ENCODE assay signal across 12 cellular contexts in the genomic region with DNA sequence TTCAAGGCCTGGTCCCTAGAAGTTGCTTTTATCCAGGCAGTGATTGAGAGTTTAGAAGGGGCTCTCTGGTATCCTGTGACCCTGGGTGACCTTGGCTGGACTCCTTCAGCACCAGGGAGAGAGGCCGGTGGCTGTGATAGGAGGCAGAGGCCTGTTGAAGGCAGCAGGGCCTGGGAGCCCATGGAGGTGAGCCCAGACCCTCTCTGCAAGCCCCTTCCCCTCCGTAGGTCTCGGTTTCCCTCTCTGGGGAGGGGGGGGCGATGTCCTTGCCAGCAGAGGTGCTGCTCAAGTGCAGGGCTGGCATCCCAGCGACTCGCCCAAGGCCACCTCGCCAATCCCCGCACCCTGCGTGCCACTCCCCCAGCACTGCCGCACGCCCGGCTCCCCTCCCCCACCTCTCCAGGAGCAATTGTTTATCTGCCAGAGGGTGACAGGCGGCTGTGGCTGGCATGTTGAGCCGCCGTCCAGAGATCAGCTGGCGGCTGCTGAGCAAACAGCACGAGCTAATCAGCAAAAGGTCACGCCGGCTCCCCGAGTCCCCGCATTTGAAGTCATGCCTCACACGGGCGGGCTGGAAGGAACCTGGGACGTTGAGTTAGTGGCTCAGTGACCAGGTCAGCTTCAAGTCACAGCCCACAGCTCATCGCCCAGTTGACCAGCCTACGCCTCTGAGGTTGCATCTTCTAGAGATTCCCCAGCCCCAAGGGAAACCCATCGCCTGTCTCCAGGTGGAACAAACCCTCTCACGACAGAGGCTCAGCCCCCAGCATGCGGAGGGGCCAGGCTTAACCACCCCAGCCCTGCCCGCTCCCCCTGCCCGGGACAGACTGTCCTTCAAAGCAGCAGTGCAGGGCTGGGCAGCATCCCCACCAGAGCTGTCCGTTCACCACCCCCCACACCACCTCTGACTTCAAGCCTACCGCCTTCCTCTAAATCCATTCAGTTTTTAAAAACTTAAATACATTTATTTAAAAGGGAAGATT. TPM values are rescaled to one million over a fixed set of nuclear protein-coding genes. Genes with fewer than 3 reads are reported as not detected.
A peak's percentile ranks its signal among the peaks of the same experiment; 100 is the strongest.
DNase-seq lines count a peak whose midpoint lies in the region; ATAC-seq, FAIRE-seq and TF ChIP-seq lines count a peak whose summit lies in the region.
"Had no signal": no experiment of that assay in that cellular context is flagged by ENCODE, and none has a peak within 500 bp of the region (broad histone marks: within the 10 kb centered on the region; RNA-seq: fewer than 3 reads in every experiment).

No MANE protein-coding gene starts in this region.

- POLR2A ChIA-PET in A549 (lab: Yijun Ruan, JAX) = no interaction called here

- no peak for TF ChIP-seq EP300 in A549 (IDR thresholded peaks at IDR 0.05)
- TF ChIP-seq EP300 in Ishikawa (IDR thresholded peaks at IDR 0.05; ENCODE audit: borderline replicate concordance) = no peak

- TF ChIP-seq RAD21 in A549 (conservative IDR thresholded peaks at IDR 0.05 in 1 of 2, IDR thresholded peaks at IDR 0.05 in 1 of 2) = no peak
- TF ChIP-seq RAD21 in Ishikawa (IDR thresholded peaks at IDR 0.05; ENCODE audit: low read depth) = no peak

- no peak for FAIRE-seq in A549 (lab: Jason Lieb, UNC)

- H3K4me3 ChIP-seq in A549 (no peak overlapping the region), aorta (ENCODE audit: low read length in 2 of 2) (no peak overlapping the region)

- H3K27me3 ChIP-seq in aorta (ENCODE audit: control insufficient read depth in 1 of 2, insufficient read depth in 2 of 2, low read length in 1 of 2) = no peaks in the 10 kb centered on the region

- DNase-seq in A549 (ENCODE audit: low read depth in 1 of 2, low spot score in 1 of 2) (no peak), SHP77 treated with DMSO at 0.1 percent for 48 hours (lab: John Stamatoyannopoulos, UW) (peak; percentile 95), islet precursor cell (peak; percentile 74), SIG-M5 (lab: John Stamatoyannopoulos, UW) (no peak), aorta (no peak), T-helper 1 cell (no peak)
- DNase-seq: activated B cell treated with CpG ODN at 0.5 μM for 24 hours, cerebellar nuclear complex had no signal

- no peak for ATAC-seq in A549
- ATAC-seq in aorta (ENCODE audit: low FRiP score) = no peak
- ATAC-seq in GM18867 (IDR thresholded peaks at IDR 0.05; ENCODE audit: unreplicated experiment) = no peak
- ATAC-seq: activated T-helper 17 cell treated with anti-CD3 and anti-CD28 coated beads, Interleukin-2, amount 50 U/mL, for 72 hours; stimulated activated memory B cell treated with anti-CD40 and anti-IgM and Interleukin-4, amounts not matched to agents 10 μg/mL and 1 μg/mL and 100 μg/mL, for 72 hours had no signal

- H3K4me1 ChIP-seq in A549 = 0 out of 3 replicates have a peak, but pooled peaks cover 6% of the 10 kb centered on the region
- H3K4me1 ChIP-seq in aorta (ENCODE audit: control insufficient read depth in 1 of 2, insufficient read depth in 2 of 2, low read length in 2 of 2) = no peaks in the 10 kb centered on the region

- intact Hi-C loops in aorta (cut with DNase I) = no loop called here

- WGBS in A549 (ENCODE audit: missing lambda C conversion rate) = 58% methylated on average over 23 of the region's 33 CpGs
- 51 to 54% methylated on average over 33 of the region's 33 CpGs for WGBS in aorta, 2 donors

- no peaks in the 10 kb centered on the region for H3K36me3 ChIP-seq in aorta (ENCODE audit: control insufficient read depth in 1 of 2, insufficient read depth in 2 of 2, low read length in 1 of 2)

- H3K4me2 ChIP-seq in A549 = no peak overlapping the region

- CTCF ChIA-PET in A549 (lab: Yijun Ruan, JAX) = interaction anchor here (1.5 kb wide), 1 partner anchor 23 kb away, joined by 3 read pairs; no protein-coding TSS in a partner anchor

- H3K27ac ChIP-seq in A549 (no peak overlapping the region), aorta (ENCODE audit: low read depth in 1 of 2, low read length in 2 of 2) (no peak overlapping the region)

- no peak for TF ChIP-seq POLR2A in A549 (IDR thresholded peaks at IDR 0.05; ENCODE audit: low read length)

- H3K9me3 ChIP-seq in A549 = peaks cover 16% of the 10 kb centered on the region
- H3K9me3 ChIP-seq in aorta (ENCODE audit: control insufficient read depth, low read length) = peaks cover 2% of the 10 kb centered on the region

- no peak for TF ChIP-seq CTCF in A549 (IDR thresholded peaks at IDR 0.05)

TF ChIP-seq in A549, 52 proteins besides CTCF, POLR2A, EP300 and RAD21 (continues in another document):
- TF ChIP-seq, protein P1, sequence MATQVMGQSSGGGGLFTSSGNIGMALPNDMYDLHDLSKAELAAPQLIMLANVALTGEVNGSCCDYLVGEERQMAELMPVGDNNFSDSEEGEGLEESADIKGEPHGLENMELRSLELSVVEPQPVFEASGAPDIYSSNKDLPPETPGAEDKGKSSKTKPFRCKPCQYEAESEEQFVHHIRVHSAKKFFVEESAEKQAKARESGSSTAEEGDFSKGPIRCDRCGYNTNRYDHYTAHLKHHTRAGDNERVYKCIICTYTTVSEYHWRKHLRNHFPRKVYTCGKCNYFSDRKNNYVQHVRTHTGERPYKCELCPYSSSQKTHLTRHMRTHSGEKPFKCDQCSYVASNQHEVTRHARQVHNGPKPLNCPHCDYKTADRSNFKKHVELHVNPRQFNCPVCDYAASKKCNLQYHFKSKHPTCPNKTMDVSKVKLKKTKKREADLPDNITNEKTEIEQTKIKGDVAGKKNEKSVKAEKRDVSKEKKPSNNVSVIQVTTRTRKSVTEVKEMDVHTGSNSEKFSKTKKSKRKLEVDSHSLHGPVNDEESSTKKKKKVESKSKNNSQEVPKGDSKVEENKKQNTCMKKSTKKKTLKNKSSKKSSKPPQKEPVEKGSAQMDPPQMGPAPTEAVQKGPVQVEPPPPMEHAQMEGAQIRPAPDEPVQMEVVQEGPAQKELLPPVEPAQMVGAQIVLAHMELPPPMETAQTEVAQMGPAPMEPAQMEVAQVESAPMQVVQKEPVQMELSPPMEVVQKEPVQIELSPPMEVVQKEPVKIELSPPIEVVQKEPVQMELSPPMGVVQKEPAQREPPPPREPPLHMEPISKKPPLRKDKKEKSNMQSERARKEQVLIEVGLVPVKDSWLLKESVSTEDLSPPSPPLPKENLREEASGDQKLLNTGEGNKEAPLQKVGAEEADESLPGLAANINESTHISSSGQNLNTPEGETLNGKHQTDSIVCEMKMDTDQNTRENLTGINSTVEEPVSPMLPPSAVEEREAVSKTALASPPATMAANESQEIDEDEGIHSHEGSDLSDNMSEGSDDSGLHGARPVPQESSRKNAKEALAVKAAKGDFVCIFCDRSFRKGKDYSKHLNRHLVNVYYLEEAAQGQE (IDR thresholded peaks at IDR 0.05) = peak; percentile 54; the same call in 1 of the 2 replicates

TF ChIP-seq in Ishikawa, 13 proteins besides CTCF, POLR2A, EP300 and RAD21:
- TF ChIP-seq NFIC (IDR thresholded peaks at IDR 0.05) (no peak), CREB1 (IDR thresholded peaks at IDR 0.05; ENCODE audit: low read depth) (no peak), EGR1 (IDR thresholded peaks at IDR 0.05) (no peak)
- TF ChIP-seq, protein P1 (IDR thresholded peaks at IDR 0.05; ENCODE audit: low read depth) = peak; percentile 81
TF ChIP-seq in Ishikawa: peak in this region for 1.

RNA-seq across cellular contexts. Expression of a gene that starts 43.7 kb away (rescaled TPM):
- polyA plus RNA-seq in A549 (2011; rRNA removed) = 0.09 and 0.10 TPM in 2 replicates
- 0.12 and 0.29 TPM in 2 replicates for polyA plus RNA-seq in A549 (2012; cell fraction: cytosol; rRNA removed)
- polyA plus RNA-seq in A549 (2012; cell fraction: nucleus; rRNA removed) = 0.11 and 0.22 TPM in 2 replicates
- polyA plus RNA-seq in A549 (2017; fragmentation: RNase III; extraction: RNeasy Plus Mini Kit Qiagen cat#74134 plus additional on column Dnase treatment) = 0.08 to 0.10 TPM (median 0.09 TPM) in 3 replicates
- polyA minus RNA-seq in A549 (2011; rRNA and poly(A)+ RNA removed) = 0.08 and 0.15 TPM in 2 replicates
- total RNA-seq in aorta = 1 to 10 TPM; 1.2 to 4.8 TPM
- polyA plus RNA-seq in aorta = under 1 TPM in 1 of 2 donors, not detected in 1; 0.13 TPM
- total RNA-seq: activated B cell treated with CpG ODN at 0.5 μM for 24 hours had no signal

Comparison
In these comparisons a context has a peak if more than half of its experiments do, and no peak if none do; other contexts are left out.
1. DNase-seq: peak in SHP77 treated with DMSO at 0.1 percent for 48 hours (single experiment) and islet precursor cell (single experiment); none in A549 (0 of 2), SIG-M5 (single experiment), aorta (0 of 2) and T-helper 1 cell (0 of 5).